Comparison of ENCODE assay signal across 9 cellular contexts in the genomic region with DNA sequence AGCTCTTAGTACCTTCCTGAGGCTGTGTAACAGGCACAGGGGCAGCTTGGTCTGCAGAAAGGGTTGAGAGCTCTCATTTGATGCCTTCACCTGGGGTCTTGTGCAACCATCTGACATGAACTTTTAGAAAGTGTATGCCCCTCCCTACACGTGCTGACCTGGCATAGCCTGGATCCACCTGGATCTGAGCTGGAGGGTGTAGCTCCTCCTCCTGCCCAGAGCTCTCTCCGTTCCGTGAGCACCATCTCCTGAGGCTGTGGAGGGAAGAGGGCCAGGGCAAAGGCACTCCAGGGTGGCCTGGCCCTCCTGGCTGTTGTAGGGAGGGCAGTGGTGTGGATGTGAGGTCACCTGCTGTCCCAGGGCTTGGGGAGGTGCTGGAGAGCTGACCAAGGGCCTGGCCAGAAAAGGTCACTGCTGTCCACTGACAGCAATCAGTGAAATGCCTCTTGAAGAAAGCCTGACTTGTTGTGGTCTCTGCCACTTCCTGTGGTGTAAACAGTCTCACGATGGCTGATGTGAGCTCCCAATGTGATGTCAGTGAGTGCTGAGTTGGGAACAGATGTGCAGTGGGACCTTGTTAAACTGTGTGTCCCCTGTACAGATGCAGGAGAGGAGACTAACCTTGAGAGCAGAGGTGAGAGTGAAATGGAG. TPM values are rescaled to one million over a fixed set of nuclear protein-coding genes. Genes with fewer than 3 reads are reported as not detected.
DNase-seq lines count a peak whose midpoint lies in the region; ATAC-seq lines count a peak whose summit lies in the region.
"Had no signal": no experiment of that assay in that cellular context is flagged by ENCODE, and none has a peak within 500 bp of the region (broad histone marks: within the 10 kb centered on the region; RNA-seq: fewer than 3 reads in every experiment).

No MANE protein-coding gene starts in this region.

- no peak overlapping the region for H4K91ac ChIP-seq in trophoblast cell (ENCODE audit: low read depth, low read length)

- H3K27me3 ChIP-seq in H7 (ENCODE audit: control insufficient read depth, insufficient read depth, low read length), result no peaks in the 10 kb centered on the region
- no peaks in the 10 kb centered on the region for H3K27me3 ChIP-seq in trophoblast cell (ENCODE audit: insufficient read depth, low read length)

- no peak overlapping the region for H3K4ac ChIP-seq in trophoblast cell (ENCODE audit: low read depth, low read length)

- no peak overlapping the region for H2BK12ac ChIP-seq in trophoblast cell (ENCODE audit: low read length)

- H3K36me3 ChIP-seq in H7 (replicated peaks; ENCODE audit: control insufficient read depth, insufficient read depth, low read length) (peaks cover 1% of the 10 kb centered on the region; the same call in 1 of the 2 replicates), trophoblast cell (ENCODE audit: control insufficient read depth in 1 of 2, insufficient read depth in 2 of 2, low read length in 2 of 2) (peaks cover 54 to 56% of the 10 kb centered on the region in 2 experiments)

- peaks cover 23 to 25% of the 10 kb centered on the region in 2 experiments for H3K4me1 ChIP-seq in trophoblast cell (ENCODE audit: control insufficient read depth in 1 of 2, insufficient read depth in 2 of 2, low read length in 2 of 2)

- H3K18ac ChIP-seq in trophoblast cell (ENCODE audit: low read length), result no peak overlapping the region

- H4K8ac ChIP-seq in trophoblast cell (ENCODE audit: low read depth, low read length), result no peak overlapping the region

- H3K4me3 ChIP-seq in H7 (ENCODE audit: insufficient read depth, low read depth, low read length) (no peak overlapping the region), trophoblast cell (ENCODE audit: low read depth, low read length) (no peak overlapping the region)

- peak; percentile 35 for ATAC-seq in GM18517 (IDR thresholded peaks at IDR 0.05; ENCODE audit: unreplicated experiment)
- ATAC-seq in left colon, result no peak

- H3K27ac ChIP-seq in trophoblast cell (ENCODE audit: low read depth, low read length), result no peak overlapping the region

- H3K14ac ChIP-seq in trophoblast cell (ENCODE audit: low read length), result no peak overlapping the region

- H3K79me2 ChIP-seq in trophoblast cell (ENCODE audit: control insufficient read depth, insufficient read depth, low read length, poor library complexity), result no peaks in the 10 kb centered on the region

- peaks cover 9% of the 10 kb centered on the region for H3K79me1 ChIP-seq in trophoblast cell (ENCODE audit: low read length)

- no peak overlapping the region for H2AFZ ChIP-seq in trophoblast cell (ENCODE audit: insufficient read depth, low read length, poor library complexity)

- no peak overlapping the region for H2BK120ac ChIP-seq in trophoblast cell (ENCODE audit: insufficient read depth, low read length, poor library complexity)

- H2BK5ac ChIP-seq in trophoblast cell (ENCODE audit: low read depth, low read length, poor library complexity), result no peak overlapping the region

- H3K9ac ChIP-seq in trophoblast cell (ENCODE audit: low read length), result no peak overlapping the region

- no peak overlapping the region for H3K4me2 ChIP-seq in trophoblast cell (ENCODE audit: low read length)

- DNase-seq in AML-193 (lab: John Stamatoyannopoulos, UW), result peak; percentile 28 to 38
- peak; percentile 32 for DNase-seq in HT1080 (ENCODE audit: low read depth)
- DNase-seq in activated effector memory CD4-positive, alpha-beta T cell treated with anti-CD3 and anti-CD28 coated beads, Interleukin-2, amount 50 U/mL, for 16 hours, result peak; percentile 73
- no peak for DNase-seq in left colon
- no peak for DNase-seq in H7
- DNase-seq in trophoblast cell, result no peak
- DNase-seq in GM19240 (ENCODE audit: insufficient read length, low spot score), result no peak
- DNase-seq: occipital lobe had no signal

- H3K9me3 ChIP-seq in trophoblast cell (ENCODE audit: insufficient read depth, low read depth, low read length), result no peaks in the 10 kb centered on the region

- WGBS in trophoblast cell (ENCODE audit: extremely low coverage, insufficient coverage, insufficient read length), result no CpG with 5 or more reads among the region's 4 CpGs

- intact Hi-C loops in left colon (cut with DNase I, micrococcal nuclease), result no loop called here

- no peak overlapping the region for H3K23ac ChIP-seq in trophoblast cell (ENCODE audit: low read length)

- H4K12ac ChIP-seq in trophoblast cell (ENCODE audit: low read depth, low read length), result no peak overlapping the region

- no peak overlapping the region for H2AK5ac ChIP-seq in trophoblast cell (ENCODE audit: low read length)

RNA-seq across cellular contexts. Expression of a gene that starts 23.0 kb away (rescaled TPM):
- total RNA-seq in HT1080 (2014; rRNA removed; shearing (Covaris generic)), result not detected in 2 replicates
- polyA plus RNA-seq in HT1080 (2015; cell fraction: cytosol; rRNA removed), result not detected in 2 replicates
- 0.03 TPM in 1 of 2 replicates, not detected in the other for polyA plus RNA-seq in HT1080 (2015; cell fraction: nucleus; rRNA removed)
- total RNA-seq in left colon, result under 1 TPM in 1 of 2 donors, not detected in 1; 0.28 TPM
- 0.07 TPM in 1 of 2 replicates, not detected in the other for total RNA-seq in H7 (2014; rRNA removed; shearing (Covaris generic))
- polyA plus RNA-seq in trophoblast cell (2013), result 0.41 and 0.64 TPM in 2 replicates

Comparison
In these comparisons a context has a peak if more than half of its experiments do, and no peak if none do; other contexts are left out.
1. DNase-seq: peak in AML-193 (2 of 2), HT1080 (single experiment) and activated effector memory CD4-positive, alpha-beta T cell treated with anti-CD3 and anti-CD28 coated beads, Interleukin-2, amount 50 U/mL, for 16 hours (single experiment); none in left colon (0 of 2), H7 (single experiment), trophoblast cell (0 of 2) and GM19240 (single experiment).